In genomic region chr6:13139119-13139518, GRCh38 we compare ENCODE assay signal across 1 cellular context.
A peak's percentile ranks its signal among the peaks of the same experiment; 100 is the strongest.
TF ChIP-seq lines count a peak whose summit lies in the region.

No MANE protein-coding gene starts in this region.

TF ChIP-seq in GM12878, 131 proteins besides CTCF, POLR2A, EP300 and RAD21 (continued from another document):
- peak; percentile 33; the same call in 1 of the 2 replicates for TF ChIP-seq ZBTB40 (IDR thresholded peaks at IDR 0.05; ENCODE audit: borderline replicate concordance)
- TF ChIP-seq RCOR1 (conservative IDR thresholded peaks at IDR 0.05; ENCODE audit: low read depth, low read length): no peak
- no peak for TF ChIP-seq ZBED1 (IDR thresholded peaks at IDR 0.05; ENCODE audit: borderline replicate concordance)
- TF ChIP-seq MEF2A (IDR thresholded peaks at IDR 0.05; ENCODE audit: insufficient read depth, low read depth, low read length): no peak
TF ChIP-seq in GM12878: peak in this region for 1.
